In genomic region chr3:149507491-149508324, GRCh38 we compare ENCODE assay signal across 8 cellular contexts.
DNase-seq lines count a peak whose midpoint lies in the region; ATAC-seq and TF ChIP-seq lines count a peak whose summit lies in the region.

No MANE protein-coding gene starts in this region.

- H3K36me3 ChIP-seq in parathyroid adenoma (ENCODE audit: control insufficient read depth, insufficient read depth, low read length): no peaks in the 10 kb centered on the region

- H3K36me3 Mint-ChIP-seq in dendritic cell treated with granulocyte-macrophage colony-stimulating factor and Interleukin-4, amounts not matched to agents 40 ng/mL and 50 ng/mL, for 4 days (ENCODE audit: low read depth): no peaks in the 10 kb centered on the region

- no peak overlapping the region for H3K9ac ChIP-seq in parathyroid adenoma

- H3K27ac Mint-ChIP-seq in dendritic cell treated with granulocyte-macrophage colony-stimulating factor and Interleukin-4, amounts not matched to agents 40 ng/mL and 50 ng/mL, for 4 days: peak overlapping the region; percentile 45

- no peaks in the 10 kb centered on the region for H3K27me3 ChIP-seq in parathyroid adenoma (ENCODE audit: control insufficient read depth, insufficient read depth, low read length)

- intact Hi-C loops in dendritic cell treated with granulocyte-macrophage colony-stimulating factor and Interleukin-4, amounts not matched to agents 40 ng/mL and 50 ng/mL, for 4 days (cut with micrococcal nuclease): no loop called here

- H2AFZ ChIP-seq in parathyroid adenoma: peak overlapping the region; percentile 67

- no peak overlapping the region for H3K4me3 ChIP-seq in parathyroid adenoma (ENCODE audit: low read depth, low read length)

- H3K4me3 Mint-ChIP-seq in dendritic cell treated with granulocyte-macrophage colony-stimulating factor and Interleukin-4, amounts not matched to agents 40 ng/mL and 50 ng/mL, for 4 days: peak overlapping the region; percentile 63

- TF ChIP-seq CTCF in parathyroid adenoma (IDR thresholded peaks at IDR 0.05): no peak

- H3K79me2 ChIP-seq in parathyroid adenoma: no peaks in the 10 kb centered on the region

- H3K27me3 Mint-ChIP-seq in dendritic cell treated with granulocyte-macrophage colony-stimulating factor and Interleukin-4, amounts not matched to agents 40 ng/mL and 50 ng/mL, for 4 days: peaks cover 11% of the 10 kb centered on the region

- H3K4me1 Mint-ChIP-seq in dendritic cell treated with granulocyte-macrophage colony-stimulating factor and Interleukin-4, amounts not matched to agents 40 ng/mL and 50 ng/mL, for 4 days (ENCODE audit: low read depth): peaks cover 36% of the 10 kb centered on the region

- H3K4me1 ChIP-seq in parathyroid adenoma: no peaks in the 10 kb centered on the region

- no peak overlapping the region for H3K27ac ChIP-seq in parathyroid adenoma

- no peak for ATAC-seq in GM21825 (IDR thresholded peaks at IDR 0.05; ENCODE audit: unreplicated experiment)

- DNase-seq in EL: peak; percentile 68
- peak; percentile 81 for DNase-seq in MV-4-11 (lab: John Stamatoyannopoulos, UW)
- DNase-seq in NCI-H2196 (lab: John Stamatoyannopoulos, UW; ENCODE audit: unreplicated experiment): no peak
- DNase-seq in HuH-7.5 (ENCODE audit: low spot score): no peak
- DNase-seq in stimulated activated naive CD4-positive, alpha-beta T cell treated with Interleukin-2 at 50 U/mL for 16 hours (lab: John Stamatoyannopoulos, UW): no peak

- no peaks in the 10 kb centered on the region for H3K9me3 Mint-ChIP-seq in dendritic cell treated with granulocyte-macrophage colony-stimulating factor and Interleukin-4, amounts not matched to agents 40 ng/mL and 50 ng/mL, for 4 days

- no peak overlapping the region for H3K4me2 ChIP-seq in parathyroid adenoma (ENCODE audit: low read length)

- no peaks in the 10 kb centered on the region for H3K9me3 ChIP-seq in parathyroid adenoma (ENCODE audit: control insufficient read depth, low read length)

Comparison
In these comparisons a context has a peak if more than half of its experiments do, and no peak if none do; other contexts are left out.
1. DNase-seq: peak in EL (single experiment) and MV-4-11 (single experiment); none in NCI-H2196 (single experiment), HuH-7.5 (single experiment) and stimulated activated naive CD4-positive, alpha-beta T cell treated with Interleukin-2 at 50 U/mL for 16 hours (single experiment).